Comparison of ENCODE assay signal across 8 cellular contexts in genomic region chr14:61694039-61694438, GRCh38. TPM values are rescaled to one million over a fixed set of nuclear protein-coding genes. Genes with fewer than 3 reads are reported as not detected.
DNase-seq lines count a peak whose midpoint lies in the region; ATAC-seq and TF ChIP-seq lines count a peak whose summit lies in the region.
"Had no signal": no experiment of that assay in that cellular context is flagged by ENCODE, and none has a peak within 500 bp of the region (broad histone marks: within the 10 kb centered on the region; RNA-seq: fewer than 3 reads in every experiment).

No MANE protein-coding gene starts in this region.

- BruUV-seq in Caco-2 (replicated peaks; lab: Mats Ljungman, UMichigan), result no TSS peak

- H3K27me3 ChIP-seq in Caco-2 (replicated peaks; ENCODE audit: control insufficient read depth, insufficient read depth, low read length), result no peaks in the 10 kb centered on the region

- H3K36me3 Mint-ChIP-seq in Caco-2 (ENCODE audit: insufficient read depth, unreplicated experiment), result peaks cover 26% of the 10 kb centered on the region
- H3K36me3 Mint-ChIP-seq in IgD-negative memory B cell, result no peaks in the 10 kb centered on the region
- H3K36me3 Mint-ChIP-seq in activated naive CD8-positive, alpha-beta T cell treated with anti-CD3 and anti-CD28 coated beads, Interleukin-2, amount 10 ng/mL, durations not matched to agents 7 days and 5 days, result peaks cover 26% of the 10 kb centered on the region
- H3K36me3 Mint-ChIP-seq in nephron progenitor cell (ENCODE audit: low read depth), result peaks cover 13% of the 10 kb centered on the region

- H3K9me3 Mint-ChIP-seq in Caco-2 (ENCODE audit: unreplicated experiment) (no peaks in the 10 kb centered on the region), IgD-negative memory B cell (peaks cover 0 to 7% (median 3%) of the 10 kb centered on the region in 3 donors), nephron progenitor cell (peaks cover 17% of the 10 kb centered on the region)
- no peaks in the 10 kb centered on the region for H3K9me3 Mint-ChIP-seq in activated naive CD8-positive, alpha-beta T cell treated with anti-CD3 and anti-CD28 coated beads, Interleukin-2, amount 10 ng/mL, durations not matched to agents 7 days and 5 days

- H3K4me3 Mint-ChIP-seq in Caco-2 (ENCODE audit: unreplicated experiment), result peak overlapping the region; percentile 91
- H3K4me3 Mint-ChIP-seq in IgD-negative memory B cell, result peak overlapping the region; percentile 5 to 99 (median 94)
- H3K4me3 Mint-ChIP-seq in activated naive CD8-positive, alpha-beta T cell treated with anti-CD3 and anti-CD28 coated beads, Interleukin-2, amount 10 ng/mL, durations not matched to agents 7 days and 5 days, result peak overlapping the region; percentile 97
- peak overlapping the region; percentile 89 for H3K4me3 Mint-ChIP-seq in nephron progenitor cell

- H3K4me3 ChIP-seq in Caco-2 (ENCODE audit: low read depth, low read length), result no peak overlapping the region

- peaks cover 16% of the 10 kb centered on the region for H3K4me1 ChIP-seq in Caco-2

- intact Hi-C loops in Caco-2 (cut with micrococcal nuclease; ENCODE audit: unreplicated experiment), result loop anchor here (2.0 kb wide), 2 partner anchors 21 to 69 kb away; partner anchors contain the start of gene SNAPC1
- intact Hi-C loops in Right ventricle myocardium inferior (cut with DNase I), result loop anchor here (2.0 kb wide), 1 partner anchor 227 kb away; no protein-coding TSS in a partner anchor

- TF ChIP-seq CTCF in Caco-2 (IDR thresholded peaks at IDR 0.05; ENCODE audit: insufficient read depth in 1 of 2, low read depth in 1 of 2, low read length in 1 of 2, severe bottlenecking in 1 of 2, unreplicated experiment in 1 of 2), result no peak
- TF ChIP-seq CTCF in nephron progenitor cell (IDR thresholded peaks at IDR 0.05), result no peak

- no peak overlapping the region for H3K27ac Mint-ChIP-seq in Caco-2 (ENCODE audit: unreplicated experiment)
- peak overlapping the region in 2 of 3 donors; percentile 83 to 97 for H3K27ac Mint-ChIP-seq in IgD-negative memory B cell
- peak overlapping the region; percentile 50 for H3K27ac Mint-ChIP-seq in activated naive CD8-positive, alpha-beta T cell treated with anti-CD3 and anti-CD28 coated beads, Interleukin-2, amount 10 ng/mL, durations not matched to agents 7 days and 5 days
- no peak overlapping the region for H3K27ac Mint-ChIP-seq in nephron progenitor cell

- 0 out of 2 replicates have a peak, but pooled peaks cover 1% of the 10 kb centered on the region for H3K9me3 ChIP-seq in Caco-2

- DNase-seq in Caco-2 (no peak), nephron progenitor cell (no peak), Right ventricle myocardium inferior (ENCODE audit: missing footprints) (no peak)
- DNase-seq in activated naive CD8-positive, alpha-beta T cell treated with anti-CD3 and anti-CD28 coated beads, Interleukin-2, amount 10 ng/mL, durations not matched to agents 7 days and 5 days, result no peak
- DNase-seq: NCI-H187 treated with DMSO at 0.1 percent for 48 hours had no signal

- CTCF ChIA-PET in Caco-2 (lab: Charles Lee), result interaction anchor here (0.7 kb wide), 1 partner anchor 68 kb away, joined by 4 read pairs; no protein-coding TSS in a partner anchor

- POLR2A ChIA-PET in Caco-2 (lab: Charles Lee), result interaction anchor here (1.8 kb wide), 1 partner anchor 112 kb away, joined by 11 read pairs; no protein-coding TSS in a partner anchor
- POLR2A ChIA-PET in activated naive CD8-positive, alpha-beta T cell treated with anti-CD3 and anti-CD28 coated beads, Interleukin-2, amount 10 ng/mL, durations not matched to agents 7 days and 5 days (lab: Charles Lee), result interaction anchor here (0.6 to 2.9 kb wide), 9 partner anchors 9 to 371 kb away, joined by 3 to 49 read pairs (median 7); no protein-coding TSS in a partner anchor

- H3K4me1 Mint-ChIP-seq in Caco-2 (ENCODE audit: low read depth, unreplicated experiment) (peaks cover 12% of the 10 kb centered on the region), IgD-negative memory B cell (peaks cover 22 to 27% (median 24%) of the 10 kb centered on the region in 3 donors), nephron progenitor cell (peaks cover 46% of the 10 kb centered on the region)
- H3K4me1 Mint-ChIP-seq in activated naive CD8-positive, alpha-beta T cell treated with anti-CD3 and anti-CD28 coated beads, Interleukin-2, amount 10 ng/mL, durations not matched to agents 7 days and 5 days, result peaks cover 30% of the 10 kb centered on the region

- no peaks in the 10 kb centered on the region for H3K36me3 ChIP-seq in Caco-2 (ENCODE audit: control insufficient read depth, insufficient read depth, low read length)

- ATAC-seq in activated naive CD8-positive, alpha-beta T cell treated with anti-CD3 and anti-CD28 coated beads, Interleukin-2, amount 10 ng/mL, durations not matched to agents 7 days and 5 days (ENCODE audit: low read depth), result no peak
- no peak for ATAC-seq in HG03342 (IDR thresholded peaks at IDR 0.05; ENCODE audit: unreplicated experiment)
- no peak for ATAC-seq in Right ventricle myocardium inferior
- no peak for ATAC-seq in HG02763 (IDR thresholded peaks at IDR 0.05; ENCODE audit: unreplicated experiment)

- H3K27me3 Mint-ChIP-seq in Caco-2 (ENCODE audit: insufficient read depth, unreplicated experiment) (no peaks in the 10 kb centered on the region), IgD-negative memory B cell (peaks cover 2% of the 10 kb centered on the region), nephron progenitor cell (ENCODE audit: low read depth, poor library complexity) (no peaks in the 10 kb centered on the region)
- H3K27me3 Mint-ChIP-seq in activated naive CD8-positive, alpha-beta T cell treated with anti-CD3 and anti-CD28 coated beads, Interleukin-2, amount 10 ng/mL, durations not matched to agents 7 days and 5 days, result no peaks in the 10 kb centered on the region

RNA-seq across cellular contexts. Expression of gene HIF1A, which starts 1.3 kb away (rescaled TPM):
- total RNA-seq in Caco-2 (2022), result 125 and 127 TPM in 2 replicates
- polyA plus RNA-seq in IgD-negative memory B cell, result 88.0 TPM
- 100 to 1,000 TPM; 119 to 128 TPM for total RNA-seq in activated naive CD8-positive, alpha-beta T cell treated with anti-CD3 and anti-CD28 coated beads, Interleukin-2, amount 10 ng/mL, durations not matched to agents 7 days and 5 days
- 53.4 TPM for total RNA-seq in Right ventricle myocardium inferior

Comparison
In these comparisons a context has a peak if more than half of its experiments do, and no peak if none do; other contexts are left out.
1. H3K27ac Mint-ChIP-seq: peak in IgD-negative memory B cell (2 of 3) and activated naive CD8-positive, alpha-beta T cell treated with anti-CD3 and anti-CD28 coated beads, Interleukin-2, amount 10 ng/mL, durations not matched to agents 7 days and 5 days (single experiment); none in Caco-2 (single experiment) and nephron progenitor cell (single experiment).
2. Peak in every context shown above with its lines, with median percentiles within 50 percentile points of each other: H3K4me3 Mint-ChIP-seq.